Comparison of ENCODE assay signal across 1 cellular context in genomic region chr10:75606203-75606779, GRCh38.
A peak's percentile ranks its signal among the peaks of the same experiment; 100 is the strongest.
TF ChIP-seq lines count a peak whose summit lies in the region.

No MANE protein-coding gene starts in this region.

TF ChIP-seq in HepG2, 621 proteins besides CTCF, POLR2A, EP300 and RAD21 (continued from another document and continues in another):
- TF ChIP-seq, protein P1, sequence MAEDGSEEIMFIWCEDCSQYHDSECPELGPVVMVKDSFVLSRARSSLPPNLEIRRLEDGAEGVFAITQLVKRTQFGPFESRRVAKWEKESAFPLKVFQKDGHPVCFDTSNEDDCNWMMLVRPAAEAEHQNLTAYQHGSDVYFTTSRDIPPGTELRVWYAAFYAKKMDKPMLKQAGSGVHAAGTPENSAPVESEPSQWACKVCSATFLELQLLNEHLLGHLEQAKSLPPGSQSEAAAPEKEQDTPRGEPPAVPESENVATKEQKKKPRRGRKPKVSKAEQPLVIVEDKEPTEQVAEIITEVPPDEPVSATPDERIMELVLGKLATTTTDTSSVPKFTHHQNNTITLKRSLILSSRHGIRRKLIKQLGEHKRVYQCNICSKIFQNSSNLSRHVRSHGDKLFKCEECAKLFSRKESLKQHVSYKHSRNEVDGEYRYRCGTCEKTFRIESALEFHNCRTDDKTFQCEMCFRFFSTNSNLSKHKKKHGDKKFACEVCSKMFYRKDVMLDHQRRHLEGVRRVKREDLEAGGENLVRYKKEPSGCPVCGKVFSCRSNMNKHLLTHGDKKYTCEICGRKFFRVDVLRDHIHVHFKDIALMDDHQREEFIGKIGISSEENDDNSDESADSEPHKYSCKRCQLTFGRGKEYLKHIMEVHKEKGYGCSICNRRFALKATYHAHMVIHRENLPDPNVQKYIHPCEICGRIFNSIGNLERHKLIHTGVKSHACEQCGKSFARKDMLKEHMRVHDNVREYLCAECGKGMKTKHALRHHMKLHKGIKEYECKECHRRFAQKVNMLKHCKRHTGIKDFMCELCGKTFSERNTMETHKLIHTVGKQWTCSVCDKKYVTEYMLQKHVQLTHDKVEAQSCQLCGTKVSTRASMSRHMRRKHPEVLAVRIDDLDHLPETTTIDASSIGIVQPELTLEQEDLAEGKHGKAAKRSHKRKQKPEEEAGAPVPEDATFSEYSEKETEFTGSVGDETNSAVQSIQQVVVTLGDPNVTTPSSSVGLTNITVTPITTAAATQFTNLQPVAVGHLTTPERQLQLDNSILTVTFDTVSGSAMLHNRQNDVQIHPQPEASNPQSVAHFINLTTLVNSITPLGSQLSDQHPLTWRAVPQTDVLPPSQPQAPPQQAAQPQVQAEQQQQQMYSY (CRISPR knock-in tag; IDR thresholded peaks at IDR 0.05) = 0 out of 2 replicates have a peak, but pooled peaks have one; percentile 38
- TF ChIP-seq ZNF264 (CRISPR knock-in tag; IDR thresholded peaks at IDR 0.05) = 0 out of 2 replicates have a peak, but pooled peaks have one; percentile 26
- TF ChIP-seq RFX1 (IDR thresholded peaks at IDR 0.05) = no peak
- TF ChIP-seq FOXA1 (IDR thresholded peaks at IDR 0.05) = no peak
- 0 out of 2 replicates have a peak, but pooled peaks have one; percentile 44 for TF ChIP-seq FOXA1 (CRISPR knock-in tag; IDR thresholded peaks at IDR 0.05)
- no peak for TF ChIP-seq SOX13 (IDR thresholded peaks at IDR 0.05)
- peak in 1 of 2 experiments; percentile 59; a peak in 1 of 4 replicates for TF ChIP-seq SOX13 (CRISPR knock-in tag; conservative IDR thresholded peaks at IDR 0.05 in 1 of 2, IDR thresholded peaks at IDR 0.05 in 1 of 2)
- no peak for TF ChIP-seq ZNF350 (CRISPR knock-in tag; IDR thresholded peaks at IDR 0.05; ENCODE audit: borderline replicate concordance, low read depth)
- TF ChIP-seq SOX6 (IDR thresholded peaks at IDR 0.05) = no peak
- peak; percentile 34; the same call in 1 of the 2 replicates for TF ChIP-seq SOX6 (CRISPR knock-in tag; IDR thresholded peaks at IDR 0.05)
- TF ChIP-seq MZF1 (CRISPR knock-in tag; IDR thresholded peaks at IDR 0.05; ENCODE audit: borderline replicate concordance) = no peak
- peak; percentile 50; the same call in 1 of the 2 replicates for TF ChIP-seq HNF4G (IDR thresholded peaks at IDR 0.05; ENCODE audit: borderline replicate concordance, low read depth, low read length)
- no peak for TF ChIP-seq HNF4G (CRISPR knock-in tag; IDR thresholded peaks at IDR 0.05; ENCODE audit: borderline replicate concordance, low read depth)
- TF ChIP-seq FOSL2 (CRISPR knock-in tag; IDR thresholded peaks at IDR 0.05) = peak; percentile 81
- TF ChIP-seq ZNF713 (CRISPR knock-in tag; IDR thresholded peaks at IDR 0.05) = no peak
- TF ChIP-seq ZSCAN20 (CRISPR knock-in tag; IDR thresholded peaks at IDR 0.05; ENCODE audit: borderline replicate concordance) = no peak
- TF ChIP-seq SAP130 (CRISPR knock-in tag; IDR thresholded peaks at IDR 0.05; ENCODE audit: low read depth) = 0 out of 2 replicates have a peak, but pooled peaks have one; percentile 34
- peak; percentile 74; the same call in 1 of the 2 replicates for TF ChIP-seq AHDC1 (CRISPR knock-in tag; IDR thresholded peaks at IDR 0.05; ENCODE audit: borderline replicate concordance)
- TF ChIP-seq POLR2G (IDR thresholded peaks at IDR 0.05; ENCODE audit: low read depth, low read length) = no peak
- TF ChIP-seq PHF21A (CRISPR knock-in tag; IDR thresholded peaks at IDR 0.05) = no peak
- TF ChIP-seq SOX5 (CRISPR knock-in tag; IDR thresholded peaks at IDR 0.05; ENCODE audit: borderline replicate concordance) = peak; percentile 57; the same call in 1 of the 2 replicates
- peak; percentile 55 for TF ChIP-seq TEAD3 (CRISPR knock-in tag; optimal IDR thresholded peaks at IDR 0.05; ENCODE audit: borderline replicate concordance)
- no peak for TF ChIP-seq ZNF10 (CRISPR knock-in tag; IDR thresholded peaks at IDR 0.05; ENCODE audit: borderline replicate concordance, low read depth)
- TF ChIP-seq BCL6 (CRISPR knock-in tag; IDR thresholded peaks at IDR 0.05) = 0 out of 2 replicates have a peak, but pooled peaks have one; percentile 11
- no peak for TF ChIP-seq ZNF562 (CRISPR knock-in tag; IDR thresholded peaks at IDR 0.05; ENCODE audit: borderline replicate concordance)
- no peak for TF ChIP-seq FOXP1 (IDR thresholded peaks at IDR 0.05)
- 0 out of 2 replicates have a peak, but pooled peaks have one; percentile 13 for TF ChIP-seq FOXP1 (CRISPR knock-in tag; IDR thresholded peaks at IDR 0.05)
- no peak for TF ChIP-seq POLR2AphosphoS2 (IDR thresholded peaks at IDR 0.05; ENCODE audit: low read depth, low read length)
- TF ChIP-seq JARID2 (CRISPR knock-in tag; IDR thresholded peaks at IDR 0.05; ENCODE audit: insufficient replicate concordance) = no peak
- no peak for TF ChIP-seq MAX (IDR thresholded peaks at IDR 0.05)
- no peak for TF ChIP-seq CREM (IDR thresholded peaks at IDR 0.05)
- TF ChIP-seq CREM (CRISPR knock-in tag; IDR thresholded peaks at IDR 0.05) = no peak
- TF ChIP-seq NR1H2 (CRISPR knock-in tag; IDR thresholded peaks at IDR 0.05; ENCODE audit: borderline replicate concordance, low read depth) = no peak
- TF ChIP-seq ZNF431 (CRISPR knock-in tag; IDR thresholded peaks at IDR 0.05; ENCODE audit: borderline replicate concordance, low read depth) = no peak
- TF ChIP-seq ZSCAN22 (CRISPR knock-in tag; IDR thresholded peaks at IDR 0.05) = no peak
- TF ChIP-seq MIER2 (CRISPR knock-in tag; IDR thresholded peaks at IDR 0.05) = 0 out of 2 replicates have a peak, but pooled peaks have one; percentile 22
- TF ChIP-seq ZNF784 (CRISPR knock-in tag; IDR thresholded peaks at IDR 0.05; ENCODE audit: borderline replicate concordance) = no peak
- TF ChIP-seq SUZ12 (IDR thresholded peaks at IDR 0.05; ENCODE audit: low read depth, low read length) = no peak
- no peak for TF ChIP-seq SETDB1 (CRISPR knock-in tag; IDR thresholded peaks at IDR 0.05; ENCODE audit: borderline replicate concordance)
- TF ChIP-seq HNF4A (CRISPR knock-in tag; IDR thresholded peaks at IDR 0.05) = peak; percentile 54
- peak; percentile 39 for TF ChIP-seq ASH2L (IDR thresholded peaks at IDR 0.05; ENCODE audit: insufficient read length, low read depth, low read length)
- TF ChIP-seq RNF2 (conservative IDR thresholded peaks at IDR 0.05; ENCODE audit: low read depth) = no peak
- TF ChIP-seq, protein P2, sequence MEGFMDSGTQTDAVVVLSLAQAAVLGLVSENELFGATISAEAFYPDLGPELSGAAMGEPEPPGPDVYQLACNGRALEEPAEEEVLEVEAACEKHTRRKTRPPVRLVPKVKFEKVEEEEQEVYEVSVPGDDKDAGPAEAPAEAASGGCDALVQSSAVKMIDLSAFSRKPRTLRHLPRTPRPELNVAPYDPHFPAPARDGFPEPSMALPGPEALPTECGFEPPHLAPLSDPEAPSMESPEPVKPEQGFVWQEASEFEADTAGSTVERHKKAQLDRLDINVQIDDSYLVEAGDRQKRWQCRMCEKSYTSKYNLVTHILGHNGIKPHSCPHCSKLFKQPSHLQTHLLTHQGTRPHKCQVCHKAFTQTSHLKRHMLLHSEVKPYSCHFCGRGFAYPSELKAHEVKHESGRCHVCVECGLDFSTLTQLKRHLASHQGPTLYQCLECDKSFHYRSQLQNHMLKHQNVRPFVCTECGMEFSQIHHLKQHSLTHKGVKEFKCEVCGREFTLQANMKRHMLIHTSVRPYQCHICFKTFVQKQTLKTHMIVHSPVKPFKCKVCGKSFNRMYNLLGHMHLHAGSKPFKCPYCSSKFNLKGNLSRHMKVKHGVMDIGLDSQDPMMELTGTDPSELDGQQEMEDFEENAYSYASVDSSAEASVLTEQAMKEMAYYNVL (CRISPR knock-in tag; IDR thresholded peaks at IDR 0.05; ENCODE audit: borderline replicate concordance) = peak; percentile 52; the same call in 1 of the 2 replicates
- no peak for TF ChIP-seq ZNF510 (CRISPR knock-in tag; IDR thresholded peaks at IDR 0.05; ENCODE audit: low read depth)
- 0 out of 2 replicates have a peak, but pooled peaks have one; percentile 26 for TF ChIP-seq NCOA2 (CRISPR knock-in tag; IDR thresholded peaks at IDR 0.05)
- TF ChIP-seq, protein P3, sequence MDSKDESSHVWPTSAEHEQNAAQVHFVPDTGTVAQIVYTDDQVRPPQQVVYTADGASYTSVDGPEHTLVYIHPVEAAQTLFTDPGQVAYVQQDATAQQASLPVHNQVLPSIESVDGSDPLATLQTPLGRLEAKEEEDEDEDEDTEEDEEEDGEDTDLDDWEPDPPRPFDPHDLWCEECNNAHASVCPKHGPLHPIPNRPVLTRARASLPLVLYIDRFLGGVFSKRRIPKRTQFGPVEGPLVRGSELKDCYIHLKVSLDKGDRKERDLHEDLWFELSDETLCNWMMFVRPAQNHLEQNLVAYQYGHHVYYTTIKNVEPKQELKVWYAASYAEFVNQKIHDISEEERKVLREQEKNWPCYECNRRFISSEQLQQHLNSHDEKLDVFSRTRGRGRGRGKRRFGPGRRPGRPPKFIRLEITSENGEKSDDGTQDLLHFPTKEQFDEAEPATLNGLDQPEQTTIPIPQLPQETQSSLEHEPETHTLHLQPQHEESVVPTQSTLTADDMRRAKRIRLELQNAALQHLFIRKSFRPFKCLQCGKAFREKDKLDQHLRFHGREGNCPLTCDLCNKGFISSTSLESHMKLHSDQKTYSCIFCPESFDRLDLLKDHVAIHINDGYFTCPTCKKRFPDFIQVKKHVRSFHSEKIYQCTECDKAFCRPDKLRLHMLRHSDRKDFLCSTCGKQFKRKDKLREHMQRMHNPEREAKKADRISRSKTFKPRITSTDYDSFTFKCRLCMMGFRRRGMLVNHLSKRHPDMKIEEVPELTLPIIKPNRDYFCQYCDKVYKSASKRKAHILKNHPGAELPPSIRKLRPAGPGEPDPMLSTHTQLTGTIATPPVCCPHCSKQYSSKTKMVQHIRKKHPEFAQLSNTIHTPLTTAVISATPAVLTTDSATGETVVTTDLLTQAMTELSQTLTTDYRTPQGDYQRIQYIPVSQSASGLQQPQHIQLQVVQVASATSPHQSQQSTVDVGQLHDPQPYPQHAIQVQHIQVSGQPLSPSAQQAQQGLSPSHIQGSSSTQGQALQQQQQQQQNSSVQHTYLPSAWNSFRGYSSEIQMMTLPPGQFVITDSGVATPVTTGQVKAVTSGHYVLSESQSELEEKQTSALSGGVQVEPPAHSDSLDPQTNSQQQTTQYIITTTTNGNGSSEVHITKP (CRISPR knock-in tag; IDR thresholded peaks at IDR 0.05; ENCODE audit: low read depth) = no peak
- TF ChIP-seq GATAD2A (CRISPR knock-in tag; IDR thresholded peaks at IDR 0.05) = peak; percentile 71; the same call in 1 of the 2 replicates
- TF ChIP-seq, protein P4, sequence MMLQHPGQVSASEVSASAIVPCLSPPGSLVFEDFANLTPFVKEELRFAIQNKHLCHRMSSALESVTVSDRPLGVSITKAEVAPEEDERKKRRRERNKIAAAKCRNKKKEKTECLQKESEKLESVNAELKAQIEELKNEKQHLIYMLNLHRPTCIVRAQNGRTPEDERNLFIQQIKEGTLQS (CRISPR knock-in tag; IDR thresholded peaks at IDR 0.05) = peak; percentile 61; the same call in 1 of the 2 replicates
- TF ChIP-seq RXRB (CRISPR knock-in tag; IDR thresholded peaks at IDR 0.05; ENCODE audit: borderline replicate concordance) = peak; percentile 4; the same call in 1 of the 2 replicates
